31 cellular contexts compared by ENCODE assay signal in genomic region chr12:2487278-2487677, GRCh38.
"Had no signal": no experiment of that assay in that cellular context is flagged by ENCODE, and none has a peak within 500 bp of the region (broad histone marks: within the 10 kb centered on the region; RNA-seq: fewer than 3 reads in every experiment).

No MANE protein-coding gene starts in this region.

- H3K27me3 ChIP-seq: body of pancreas, breast epithelium had no signal

- ATAC-seq: activated CD8-positive, alpha-beta memory T cell treated with anti-CD3 and anti-CD28 coated beads, Interleukin-2, amount 10 ng/mL, durations not matched to agents 7 days and 5 days; body of pancreas; K562; Panc1 had no signal

- H3K9me3 ChIP-seq: body of pancreas, breast epithelium, SJCRH30 had no signal

- DNase-seq: activated CD4-positive, alpha-beta memory T cell treated with anti-CD3 and anti-CD28 coated beads, Interleukin-2, amount 10 ng/mL, durations not matched to agents 7 days and 5 days; activated CD4-positive, alpha-beta T cell treated with anti-CD3 and anti-CD28 coated beads for 1 hour; activated CD4-positive, alpha-beta T cell treated with anti-CD3 and anti-CD28 coated beads for 48 hours; activated CD4-positive, CD25-positive, alpha-beta regulatory T cell; activated CD8-positive, alpha-beta memory T cell treated with anti-CD3 and anti-CD28 coated beads for 24 hours; activated CD8-positive, alpha-beta memory T cell treated with anti-CD3 and anti-CD28 coated beads, Interleukin-2, amount 10 ng/mL, durations not matched to agents 7 days and 5 days; activated CD8-positive, alpha-beta memory T cell treated with anti-CD3 and anti-CD28 coated beads, Interleukin-2, amount 50 U/mL, for 48 hours; activated effector memory CD4-positive, alpha-beta T cell treated with Interleukin-2 at 50 U/mL for 16 hours; activated naive CD4-positive, alpha-beta T cell treated with anti-CD3 and anti-CD28 coated beads, Interleukin-2, amount 10 ng/mL, durations not matched to agents 7 days and 5 days; activated T-cell treated with anti-CD3 and anti-CD28 coated beads, Interleukin-2, amount 50 U/mL, for 48 hours; body of pancreas; NCI-H1092 treated with DMSO at 0.1 percent for 48 hours; NCI-H1417; NCI-H146; NCI-H187; NCI-H2029 treated with DMSO at 0.1 percent for 48 hours; NCI-H2107; NCI-H2171; NCI-H510A; NCI-H526; NCI-H748 treated with DMSO at 0.1 percent for 48 hours; NK-92 treated with Interleukin-12 subunit alpha and Interleukin-12 subunit beta, amount 100 ng/mL, for 24 hours; OCI-M1; SHP77; SJCRH30; T1000; WERI-Rb-1 had no signal

- H3K4me3 ChIP-seq: body of pancreas, breast epithelium, K562, SJCRH30, SK-N-MC had no signal

- H3K36me3 ChIP-seq: breast epithelium, SJCRH30 had no signal

- H3K4me1 ChIP-seq: body of pancreas, breast epithelium, SJCRH30 had no signal

- H3K27ac ChIP-seq: body of pancreas, breast epithelium, SJCRH30, SK-N-MC had no signal
